In genomic region chr6:119182404-119182803, GRCh38 we compare ENCODE assay signal across 37 cellular contexts.
"Had no signal": no experiment of that assay in that cellular context is flagged by ENCODE, and none has a peak within 500 bp of the region (broad histone marks: within the 10 kb centered on the region; RNA-seq: fewer than 3 reads in every experiment).

No MANE protein-coding gene starts in this region.

- H3K36me3 Mint-ChIP-seq: activated naive CD4-positive, alpha-beta T cell treated with anti-CD3 and anti-CD28 coated beads, Interleukin-2, amount 50 U/mL, for 72 hours had no signal

- DNase-seq: activated B cell treated with CpG ODN at 0.5 μM for 24 hours; activated CD4-positive, alpha-beta memory T cell treated with anti-CD3 and anti-CD28 coated beads for 36 hours; activated CD4-positive, alpha-beta T cell treated with anti-CD3 and anti-CD28 coated beads for 4 hours; activated CD4-positive, alpha-beta T cell treated with anti-CD3 and anti-CD28 coated beads, Interleukin-2, amount 10 ng/mL, durations not matched to agents 24 days and 14 days; activated CD4-positive, alpha-beta T cell treated with anti-CD3 and anti-CD28 coated beads, Interleukin-2, amount 50 U/mL, for 1 hour; activated CD4-positive, alpha-beta T cell treated with anti-CD3 and anti-CD28 coated beads, Interleukin-2, amount 50 U/mL, for 4 hours; activated CD4-positive, CD25-positive, alpha-beta regulatory T cell treated with anti-CD3 and anti-CD28 coated beads, Interleukin-2, amount 50 U/mL, for 72 hours; activated CD8-positive, alpha-beta memory T cell treated with anti-CD3 and anti-CD28 coated beads, Interleukin-2, amount 50 U/mL, for 4 hours; activated CD8-positive, alpha-beta T cell treated with anti-CD3 and anti-CD28 coated beads for 36 hours; activated effector memory CD4-positive, alpha-beta T cell treated with anti-CD3 and anti-CD28 coated beads, Interleukin-2, amount 50 U/mL, for 16 hours; activated gamma-delta T cell treated with Interleukin-2 at 50 U/mL for 16 hours; activated naive CD4-positive, alpha-beta T cell; activated naive CD4-positive, alpha-beta T cell treated with anti-CD3 and anti-CD28 coated beads for 36 hours; activated naive CD4-positive, alpha-beta T cell treated with anti-CD3 and anti-CD28 coated beads, Interleukin-2, amount 50 U/mL, for 16 hours; activated naive CD8-positive, alpha-beta T cell treated with anti-CD3 and anti-CD28 coated beads for 36 hours; activated T-cell treated with anti-CD3 and anti-CD28 coated beads for 4 hours; activated T-cell treated with anti-CD3 and anti-CD28 coated beads, Interleukin-2, amount 50 U/mL, for 1 hour; activated T-cell treated with anti-CD3 and anti-CD28 coated beads, Interleukin-2, amount 50 U/mL, for 4 hours; activated T-cell treated with anti-CD3 and anti-CD28 coated beads, Interleukin-2, amount 50 U/mL, for 72 hours; adrenal gland; amniotic stem cell; aorta; body of pancreas; brain microvascular endothelial cell; central memory CD4-positive, alpha-beta T cell; T-helper 1 cell; T-helper 2 cell; T-helper 9 cell had no signal

- H3K4me1 ChIP-seq: adrenal gland, body of pancreas, breast epithelium had no signal

- H3K4me3 ChIP-seq: adrenal gland, body of pancreas, breast epithelium had no signal

- FAIRE-seq: astrocyte, TTC549 had no signal

- H3K4me1 Mint-ChIP-seq: activated B cell treated with CpG ODN at 0.5 μM for 24 hours had no signal

- H3K27ac ChIP-seq: adrenal gland, body of pancreas, brain microvascular endothelial cell, breast epithelium, VCaP had no signal

- ATAC-seq: activated CD8-positive, alpha-beta T cell treated with anti-CD3 and anti-CD28 coated beads for 36 hours; activated naive CD4-positive, alpha-beta T cell treated with anti-CD3 and anti-CD28 coated beads, Interleukin-2, amount 50 U/mL, for 72 hours; activated T-cell treated with anti-CD3 and anti-CD28 coated beads, Interleukin-2, amount 50 U/mL, for 4 hours; activated T-cell treated with anti-CD3 and anti-CD28 coated beads, Interleukin-2, amount 50 U/mL, for 72 hours; activated T-helper 17 cell treated with anti-CD3 and anti-CD28 coated beads, Interleukin-2, amount 50 U/mL, for 72 hours; body of pancreas had no signal

- H3K36me3 ChIP-seq: brain microvascular endothelial cell, breast epithelium had no signal

- H3K4me3 Mint-ChIP-seq: activated B cell treated with CpG ODN at 0.5 μM for 24 hours; activated CD4-positive, alpha-beta memory T cell treated with anti-CD3 and anti-CD28 coated beads for 36 hours; activated CD4-positive, alpha-beta T cell treated with anti-CD3 and anti-CD28 coated beads, Interleukin-2, amount 10 ng/mL, durations not matched to agents 24 days and 14 days; activated CD8-positive, alpha-beta T cell treated with anti-CD3 and anti-CD28 coated beads for 36 hours; activated naive CD4-positive, alpha-beta T cell treated with anti-CD3 and anti-CD28 coated beads for 36 hours; activated naive CD8-positive, alpha-beta T cell treated with anti-CD3 and anti-CD28 coated beads for 36 hours; activated T-cell treated with anti-CD3 and anti-CD28 coated beads, Interleukin-2, amount 50 U/mL, for 4 hours; activated T-cell treated with anti-CD3 and anti-CD28 coated beads, Interleukin-2, amount 50 U/mL, for 72 hours; activated T-helper 1 cell treated with anti-CD3 and anti-CD28 coated beads, Interleukin-12 subunit alpha, Interleukin-12 subunit beta, Interleukin-2, Interleukin-4 antibody, amounts not matched to agents 30 ng/mL and 10 ng/mL and 1 ng/mL, durations not matched to agents 14 hours and 24 hours and 36 hours; activated T-helper 17 cell treated with anti-CD3 and anti-CD28 coated beads, Interleukin-2, amount 50 U/mL, for 72 hours; T-helper 1 cell treated with Interleukin-12 subunit alpha and Interleukin-12 subunit beta and Interleukin-4 antibody, amounts not matched to agents 30 μg/mL and 1 μg/mL, for 36 hours; T-helper 2 cell treated with Interferon-gamma antibody and Interleukin-4, amounts not matched to agents 5 μg/mL and 100 μg/mL, for 36 hours had no signal

- H3K27ac Mint-ChIP-seq: activated B cell treated with CpG ODN at 0.5 μM for 24 hours; activated CD4-positive, alpha-beta memory T cell treated with anti-CD3 and anti-CD28 coated beads for 36 hours; activated CD4-positive, alpha-beta T cell treated with anti-CD3 and anti-CD28 coated beads, Interleukin-2, amount 10 ng/mL, durations not matched to agents 24 days and 14 days; activated CD8-positive, alpha-beta T cell treated with anti-CD3 and anti-CD28 coated beads for 36 hours; activated naive CD4-positive, alpha-beta T cell treated with anti-CD3 and anti-CD28 coated beads for 36 hours; activated naive CD4-positive, alpha-beta T cell treated with anti-CD3 and anti-CD28 coated beads, Interleukin-2, amount 50 U/mL, for 72 hours; activated naive CD8-positive, alpha-beta T cell treated with anti-CD3 and anti-CD28 coated beads for 36 hours; activated T-cell treated with anti-CD3 and anti-CD28 coated beads, Interleukin-2, amount 50 U/mL, for 72 hours; activated T-helper 1 cell treated with anti-CD3 and anti-CD28 coated beads, Interleukin-12 subunit alpha, Interleukin-12 subunit beta, Interleukin-2, Interleukin-4 antibody, amounts not matched to agents 30 ng/mL and 10 ng/mL and 1 ng/mL, durations not matched to agents 14 hours and 24 hours and 36 hours; activated T-helper 17 cell treated with anti-CD3 and anti-CD28 coated beads, Interleukin-2, amount 50 U/mL, for 72 hours; T-helper 1 cell treated with Interleukin-12 subunit alpha and Interleukin-12 subunit beta and Interleukin-4 antibody, amounts not matched to agents 30 μg/mL and 1 μg/mL, for 36 hours; T-helper 2 cell treated with Interferon-gamma antibody and Interleukin-4, amounts not matched to agents 5 μg/mL and 100 μg/mL, for 36 hours had no signal

- H3K27me3 ChIP-seq: adrenal gland, body of pancreas, brain microvascular endothelial cell, breast epithelium had no signal

- H3K9me3 Mint-ChIP-seq: activated B cell treated with CpG ODN at 0.5 μM for 24 hours; activated CD4-positive, alpha-beta memory T cell treated with anti-CD3 and anti-CD28 coated beads for 36 hours; activated CD8-positive, alpha-beta T cell treated with anti-CD3 and anti-CD28 coated beads for 36 hours; activated naive CD4-positive, alpha-beta T cell treated with anti-CD3 and anti-CD28 coated beads for 36 hours; activated naive CD4-positive, alpha-beta T cell treated with anti-CD3 and anti-CD28 coated beads, Interleukin-2, amount 50 U/mL, for 72 hours; activated naive CD8-positive, alpha-beta T cell treated with anti-CD3 and anti-CD28 coated beads for 36 hours; activated T-cell treated with anti-CD3 and anti-CD28 coated beads, Interleukin-2, amount 50 U/mL, for 4 hours; activated T-cell treated with anti-CD3 and anti-CD28 coated beads, Interleukin-2, amount 50 U/mL, for 72 hours; activated T-helper 1 cell treated with anti-CD3 and anti-CD28 coated beads, Interleukin-12 subunit alpha, Interleukin-12 subunit beta, Interleukin-2, Interleukin-4 antibody, amounts not matched to agents 30 ng/mL and 10 ng/mL and 1 ng/mL, durations not matched to agents 14 hours and 24 hours and 36 hours; activated T-helper 17 cell treated with anti-CD3 and anti-CD28 coated beads, Interleukin-2, amount 50 U/mL, for 72 hours; T-helper 1 cell treated with Interleukin-12 subunit alpha and Interleukin-12 subunit beta and Interleukin-4 antibody, amounts not matched to agents 30 μg/mL and 1 μg/mL, for 36 hours; T-helper 2 cell treated with Interferon-gamma antibody and Interleukin-4, amounts not matched to agents 5 μg/mL and 100 μg/mL, for 36 hours had no signal

- H3K9me3 ChIP-seq: body of pancreas, breast epithelium had no signal

- H3K27me3 Mint-ChIP-seq: activated B cell treated with CpG ODN at 0.5 μM for 24 hours; activated CD4-positive, alpha-beta memory T cell treated with anti-CD3 and anti-CD28 coated beads for 36 hours; activated CD4-positive, alpha-beta T cell treated with anti-CD3 and anti-CD28 coated beads, Interleukin-2, amount 10 ng/mL, durations not matched to agents 24 days and 14 days; activated CD8-positive, alpha-beta T cell treated with anti-CD3 and anti-CD28 coated beads for 36 hours; activated naive CD8-positive, alpha-beta T cell treated with anti-CD3 and anti-CD28 coated beads for 36 hours; activated T-helper 17 cell treated with anti-CD3 and anti-CD28 coated beads, Interleukin-2, amount 50 U/mL, for 72 hours had no signal
